In genomic region chr3:132556467-132557159, GRCh38 we compare ENCODE assay signal across 15 cellular contexts. TPM values are rescaled to one million over a fixed set of nuclear protein-coding genes. Genes with fewer than 3 reads are reported as not detected.
DNase-seq lines count a peak whose midpoint lies in the region; ATAC-seq and TF ChIP-seq lines count a peak whose summit lies in the region.
"Had no signal": no experiment of that assay in that cellular context is flagged by ENCODE, and none has a peak within 500 bp of the region (broad histone marks: within the 10 kb centered on the region; RNA-seq: fewer than 3 reads in every experiment).

No MANE protein-coding gene starts in this region.

- peak; percentile 30 for DNase-seq in GM23338 (ENCODE audit: low spot score)
- DNase-seq in endodermal cell: peak; percentile 65
- DNase-seq in left ventricle myocardium superior: peak; percentile 78
- peak; percentile 71 for DNase-seq in sciatic nerve (ENCODE audit: low spot score)
- no peak for DNase-seq in activated naive CD4-positive, alpha-beta T cell treated with anti-CD3 and anti-CD28 coated beads, Interleukin-2, amount 50 U/mL, for 16 hours
- DNase-seq in activated CD4-positive, alpha-beta T cell treated with anti-CD3 and anti-CD28 coated beads, Interleukin-2, amount 10 ng/mL, durations not matched to agents 24 days and 14 days: no peak
- DNase-seq in Ammon's horn (ENCODE audit: low spot score): no peak
- DNase-seq: activated CD4-positive, alpha-beta T cell treated with anti-CD3 and anti-CD28 coated beads for 36 hours; activated CD8-positive, alpha-beta memory T cell treated with anti-CD3 and anti-CD28 coated beads, Interleukin-2, amount 50 U/mL, for 48 hours; activated naive CD4-positive, alpha-beta T cell treated with anti-CD3 and anti-CD28 coated beads for 36 hours; foreskin melanocyte; HCEC 1CT; NCI-H1436; NCI-H446 treated with DMSO at 0.1 percent for 48 hours had no signal

- H3K27me3 Mint-ChIP-seq in GM23338 (ENCODE audit: insufficient read depth, low read depth, poor library complexity) (no peaks in the 10 kb centered on the region), endodermal cell (ENCODE audit: insufficient read depth) (no peaks in the 10 kb centered on the region)
- no peaks in the 10 kb centered on the region for H3K27me3 Mint-ChIP-seq in activated CD4-positive, alpha-beta T cell treated with anti-CD3 and anti-CD28 coated beads, Interleukin-2, amount 10 ng/mL, durations not matched to agents 24 days and 14 days
- H3K27me3 Mint-ChIP-seq: activated CD4-positive, alpha-beta T cell treated with anti-CD3 and anti-CD28 coated beads for 36 hours had no signal

- WGBS in endodermal cell (ENCODE audit: insufficient coverage in 1 of 2, insufficient read length in 1 of 2), 2 experiments: 80 to 94% methylated on average over 7 to 9 of the region's 9 CpGs

- no peaks in the 10 kb centered on the region for H3K9me3 ChIP-seq in endodermal cell (ENCODE audit: control insufficient read depth, low read length)

- ATAC-seq in GM23338 (peak; percentile 37), left ventricle myocardium superior (peak; percentile 93), sciatic nerve (peak; percentile 95)
- ATAC-seq: activated CD4-positive, alpha-beta T cell treated with anti-CD3 and anti-CD28 coated beads for 36 hours had no signal

- H3K27ac ChIP-seq in GM23338 (ENCODE audit: low read depth): no peak overlapping the region
- no peak overlapping the region for H3K27ac ChIP-seq in endodermal cell (ENCODE audit: low read depth, low read length)

- H3K4me3 Mint-ChIP-seq in GM23338: no peak overlapping the region
- H3K4me3 Mint-ChIP-seq in endodermal cell: no peak overlapping the region
- no peak overlapping the region for H3K4me3 Mint-ChIP-seq in activated CD4-positive, alpha-beta T cell treated with anti-CD3 and anti-CD28 coated beads, Interleukin-2, amount 10 ng/mL, durations not matched to agents 24 days and 14 days
- H3K4me3 Mint-ChIP-seq: activated CD4-positive, alpha-beta T cell treated with anti-CD3 and anti-CD28 coated beads for 36 hours; activated naive CD4-positive, alpha-beta T cell treated with anti-CD3 and anti-CD28 coated beads for 36 hours; nephron had no signal

- no peaks in the 10 kb centered on the region for H3K9me2 ChIP-seq in GM23338 (ENCODE audit: insufficient read depth)

- no peaks in the 10 kb centered on the region for H3K79me2 ChIP-seq in GM23338 (replicated peaks; ENCODE audit: insufficient read depth)

- no peak overlapping the region for H3K27ac Mint-ChIP-seq in GM23338
- H3K27ac Mint-ChIP-seq in endodermal cell: no peak overlapping the region
- H3K27ac Mint-ChIP-seq in activated CD4-positive, alpha-beta T cell treated with anti-CD3 and anti-CD28 coated beads, Interleukin-2, amount 10 ng/mL, durations not matched to agents 24 days and 14 days: no peak overlapping the region
- H3K27ac Mint-ChIP-seq: activated CD4-positive, alpha-beta T cell treated with anti-CD3 and anti-CD28 coated beads for 36 hours; activated naive CD4-positive, alpha-beta T cell treated with anti-CD3 and anti-CD28 coated beads for 36 hours had no signal

- H3K9me3 Mint-ChIP-seq in GM23338: no peaks in the 10 kb centered on the region
- no peaks in the 10 kb centered on the region for H3K9me3 Mint-ChIP-seq in endodermal cell
- no peaks in the 10 kb centered on the region for H3K9me3 Mint-ChIP-seq in activated CD4-positive, alpha-beta T cell treated with anti-CD3 and anti-CD28 coated beads, Interleukin-2, amount 10 ng/mL, durations not matched to agents 24 days and 14 days
- H3K9me3 Mint-ChIP-seq: activated naive CD4-positive, alpha-beta T cell treated with anti-CD3 and anti-CD28 coated beads for 36 hours; nephron had no signal

- H3K27me3 ChIP-seq in GM23338 (ENCODE audit: insufficient read depth) (no peaks in the 10 kb centered on the region), endodermal cell (ENCODE audit: control insufficient read depth, insufficient read depth, low read length, poor library complexity, severe bottlenecking) (no peaks in the 10 kb centered on the region)

- no peak overlapping the region for H3K9ac ChIP-seq in endodermal cell (ENCODE audit: extremely low read depth, low read length, poor library complexity, severe bottlenecking)

- H2AFZ ChIP-seq in GM23338: no peak overlapping the region

- H3K4me3 ChIP-seq in GM23338 (no peak overlapping the region), endodermal cell (ENCODE audit: low read length) (no peak overlapping the region)

- intact Hi-C loops in left ventricle myocardium superior (cut with micrococcal nuclease): no loop called here
- intact Hi-C loops in sciatic nerve (cut with DNase I): no loop called here
- intact Hi-C loops in activated CD4-positive, alpha-beta T cell treated with anti-CD3 and anti-CD28 coated beads, Interleukin-2, amount 10 ng/mL, durations not matched to agents 24 days and 14 days (cut with micrococcal nuclease): no loop called here

- H3F3A ChIP-seq in GM23338 (replicated peaks; ENCODE audit: low read depth): no peaks in the 10 kb centered on the region

- H4K20me1 ChIP-seq in GM23338 (replicated peaks; ENCODE audit: insufficient read depth): no peaks in the 10 kb centered on the region

- H3K36me3 Mint-ChIP-seq in GM23338 (ENCODE audit: low read depth) (no peaks in the 10 kb centered on the region), endodermal cell (ENCODE audit: low read depth) (peaks cover 5% of the 10 kb centered on the region)
- H3K36me3 Mint-ChIP-seq in activated CD4-positive, alpha-beta T cell treated with anti-CD3 and anti-CD28 coated beads, Interleukin-2, amount 10 ng/mL, durations not matched to agents 24 days and 14 days (ENCODE audit: low read depth): peaks cover 8% of the 10 kb centered on the region

- H3K4me2 ChIP-seq in GM23338: no peak overlapping the region

- H3K4me1 ChIP-seq in GM23338 (ENCODE audit: insufficient read depth): peaks cover 17% of the 10 kb centered on the region; the same call in 1 of the 2 replicates
- H3K4me1 ChIP-seq in endodermal cell (ENCODE audit: control insufficient read depth, insufficient read depth, low read length): no peaks in the 10 kb centered on the region

- H3K36me3 ChIP-seq in GM23338 (ENCODE audit: insufficient read depth): no peaks in the 10 kb centered on the region
- no peaks in the 10 kb centered on the region for H3K36me3 ChIP-seq in endodermal cell (ENCODE audit: control insufficient read depth, insufficient read depth, low read length)

- TF ChIP-seq CTCF in GM23338 (conservative IDR thresholded peaks at IDR 0.05; ENCODE audit: low read depth in 2 of 2) (no peak), endodermal cell (conservative IDR thresholded peaks at IDR 0.05) (no peak)

- H3K4me1 Mint-ChIP-seq in GM23338 (peaks cover 30% of the 10 kb centered on the region), endodermal cell (peaks cover 8% of the 10 kb centered on the region)
- H3K4me1 Mint-ChIP-seq in activated CD4-positive, alpha-beta T cell treated with anti-CD3 and anti-CD28 coated beads, Interleukin-2, amount 10 ng/mL, durations not matched to agents 24 days and 14 days: peaks cover 2% of the 10 kb centered on the region
- H3K4me1 Mint-ChIP-seq: activated CD4-positive, alpha-beta T cell treated with anti-CD3 and anti-CD28 coated beads for 36 hours had no signal

TF ChIP-seq in GM23338, 12 proteins besides CTCF, POLR2A, EP300 and RAD21 (continues in another document):
- TF ChIP-seq CREB1 (CRISPR knock-in tag; IDR thresholded peaks at IDR 0.05; ENCODE audit: low read depth) (no peak), ZNF331 (CRISPR knock-in tag; IDR thresholded peaks at IDR 0.05; ENCODE audit: low read depth) (no peak), EZH2 (IDR thresholded peaks at IDR 0.05; ENCODE audit: low read depth, unreplicated experiment) (no peak), STAT1 (IDR thresholded peaks at IDR 0.05; ENCODE audit: unreplicated experiment) (no peak), REST (IDR thresholded peaks at IDR 0.05; ENCODE audit: unreplicated experiment) (no peak), POLR2AphosphoS5 (IDR thresholded peaks at IDR 0.05; ENCODE audit: low read depth) (no peak)

RNA-seq across cellular contexts. Expression of gene ACKR4, which starts 40.5 kb away (rescaled TPM):
- total RNA-seq in GM23338 (2014; rRNA removed; shearing (Covaris generic)): not detected in 2 replicates
- 0.26 TPM in 1 of 2 replicates, not detected in the other for polyA plus RNA-seq in GM23338 (2016; fragmentation: Nextera tagmentation; extraction: Ambion mirVana)
- not detected for total RNA-seq in endodermal cell
- not detected for polyA plus RNA-seq in endodermal cell (2013, experiment 1 of 2)
- not detected for polyA plus RNA-seq in endodermal cell (2013, experiment 2 of 2)
- 1.4 TPM for total RNA-seq in left ventricle myocardium superior
- 3.1 TPM for total RNA-seq in sciatic nerve
- total RNA-seq in activated CD4-positive, alpha-beta T cell treated with anti-CD3 and anti-CD28 coated beads, Interleukin-2, amount 10 ng/mL, durations not matched to agents 24 days and 14 days: 0.26 and 0.58 TPM in 2 replicates
- total RNA-seq: activated naive CD4-positive, alpha-beta T cell treated with anti-CD3 and anti-CD28 coated beads for 36 hours had no signal

Comparison
In these comparisons a context has a peak if more than half of its experiments do, and no peak if none do; other contexts are left out.
1. ATAC-seq: peak in every context shown above with its lines; median percentile 95 in sciatic nerve; 93 in left ventricle myocardium superior; 37 in GM23338.
2. DNase-seq: peak in GM23338 (single experiment), endodermal cell (single experiment), left ventricle myocardium superior (single experiment) and sciatic nerve (single experiment); none in activated naive CD4-positive, alpha-beta T cell treated with anti-CD3 and anti-CD28 coated beads, Interleukin-2, amount 50 U/mL, for 16 hours (single experiment), activated CD4-positive, alpha-beta T cell treated with anti-CD3 and anti-CD28 coated beads, Interleukin-2, amount 10 ng/mL, durations not matched to agents 24 days and 14 days (single experiment) and Ammon's horn (single experiment).